In genomic region chr6:26195924-26196845, GRCh38 we compare ENCODE assay signal across 8 cellular contexts.
DNase-seq lines count a peak whose midpoint lies in the region; ATAC-seq and TF ChIP-seq lines count a peak whose summit lies in the region.

No MANE protein-coding gene starts in this region.

- H3K4me1 ChIP-seq in prostate gland (replicated peaks), result peaks cover 3% of the 10 kb centered on the region

- POLR2A ChIA-PET in AG04449 (lab: Yijun Ruan, JAX), result interaction anchor here (0.8 to 6.8 kb wide), 14 partner anchors 8 to 1697 kb away, joined by 3 to 139 read pairs (median 9); a partner anchor contains a TSS

- DNase-seq in AG04449 (ENCODE audit: low read depth, low spot score) (no peak), HFF-Myc (ENCODE audit: extremely low read depth, low read depth) (no peak), fibroblast of gingiva (ENCODE audit: low read depth) (peak; percentile 9), prostate gland (ENCODE audit: low spot score) (no peak), DMS79 treated with DMSO at 0.1 percent for 48 hours (lab: John Stamatoyannopoulos, UW) (no peak)
- no peak for DNase-seq in effector CD4-positive, alpha-beta T cell

- H3K9me3 ChIP-seq in prostate gland, result no peaks in the 10 kb centered on the region

- H3K27ac ChIP-seq in prostate gland, result peak overlapping the region; percentile 87 to 91

- H3K36me3 ChIP-seq in prostate gland, result no peaks in the 10 kb centered on the region

- no peak for TF ChIP-seq CTCF in AG04449 (IDR thresholded peaks at IDR 0.05; ENCODE audit: insufficient read depth, low read length, missing control alignments)
- no peak for TF ChIP-seq CTCF in HFF-Myc (IDR thresholded peaks at IDR 0.05; ENCODE audit: low read depth, low read length, missing control alignments)
- no peak for TF ChIP-seq CTCF in WI38 (IDR thresholded peaks at IDR 0.05; ENCODE audit: low read depth, low read length)
- TF ChIP-seq CTCF in prostate gland (IDR thresholded peaks at IDR 0.05), result no peak

- intact Hi-C loops in prostate gland (cut with DNase I), result loop anchor here (5.0 kb wide), 1 partner anchor 169 kb away; a partner anchor contains a TSS

- ATAC-seq in GM21717 (IDR thresholded peaks at IDR 0.05; ENCODE audit: unreplicated experiment), result no peak

- H3K27me3 ChIP-seq in prostate gland (replicated peaks; ENCODE audit: insufficient read depth), result no peaks in the 10 kb centered on the region

- peak overlapping the region; percentile 85 for H3K4me3 ChIP-seq in AG04449 (ENCODE audit: low read depth, low read length)
- peak overlapping the region; percentile 77 for H3K4me3 ChIP-seq in HFF-Myc (replicated peaks; ENCODE audit: low read depth, low read length)
- peak overlapping the region; percentile 81 for H3K4me3 ChIP-seq in WI38 (ENCODE audit: low read depth, low read length)
- peak overlapping the region; percentile 56 to 68 for H3K4me3 ChIP-seq in prostate gland

- 34% methylated on average over 28 of the region's 28 CpGs for WGBS in prostate gland

- CTCF ChIA-PET in AG04449 (lab: Yijun Ruan, JAX), result interaction anchor here (1.2 to 3.8 kb wide), 6 partner anchors 9 to 399 kb away, joined by 4 to 21 read pairs (median 4); a partner anchor contains a TSS

- TF ChIP-seq POLR2A in prostate gland (IDR thresholded peaks at IDR 0.05), result no peak
